ENCODE assay signal across 1 cellular context in genomic region chr3:197593046-197593380, GRCh38.
TF ChIP-seq lines count a peak whose summit lies in the region.

No MANE protein-coding gene starts in this region.

TF ChIP-seq in liver, 16 proteins besides CTCF, POLR2A, EP300 and RAD21 (continued from another document):
- TF ChIP-seq REST (IDR thresholded peaks at IDR 0.05) (no peak), HNF4A (conservative IDR thresholded peaks at IDR 0.05) (no peak), GABPA (IDR thresholded peaks at IDR 0.05 in 1 of 2, conservative IDR thresholded peaks at IDR 0.05 in 1 of 2) (no peak), SP1 (IDR thresholded peaks at IDR 0.05) (no peak), TAF1 (conservative IDR thresholded peaks at IDR 0.05) (no peak), YY1 (IDR thresholded peaks at IDR 0.05) (no peak), RXRA (IDR thresholded peaks at IDR 0.05) (no peak), JUND (IDR thresholded peaks at IDR 0.05) (no peak), ZBTB33 (IDR thresholded peaks at IDR 0.05) (no peak), FOXA1 (IDR thresholded peaks at IDR 0.05) (no peak), FOXA2 (IDR thresholded peaks at IDR 0.05) (no peak)
TF ChIP-seq in liver: peak in this region for 0.
